Comparison of ENCODE assay signal across 7 cellular contexts in genomic region chr16:57099965-57100364, GRCh38. TPM values are rescaled to one million over a fixed set of nuclear protein-coding genes. Genes with fewer than 3 reads are reported as not detected.
A peak's percentile ranks its signal among the peaks of the same experiment; 100 is the strongest.
DNase-seq lines count a peak whose midpoint lies in the region; ATAC-seq, FAIRE-seq and TF ChIP-seq lines count a peak whose summit lies in the region.
"Not testable (repeated sequence)": the region's sequence is repeated elsewhere in the genome, so short reads cannot be mapped to it uniquely, and the experiment has no call there.

No MANE protein-coding gene starts in this region.

- H2AFZ ChIP-seq in HepG2 (ENCODE audit: low read length) = not testable (repeated sequence)

- H3K4me3 ChIP-seq in brain microvascular endothelial cell (ENCODE audit: low read depth, low read length); fibroblast of mammary gland (ENCODE audit: control insufficient read depth, low read depth, low read length); HepG2 (replicated peaks in 1 of 3; ENCODE audit: insufficient read depth in 1 of 3, low read depth in 2 of 3, low read length in 3 of 3): not testable (repeated sequence)

- not testable (repeated sequence) for H3K4me1 ChIP-seq in HepG2 (ENCODE audit: insufficient read depth, low read length)

- TF ChIP-seq POLR2A in HepG2 (IDR thresholded peaks at IDR 0.05; ENCODE audit: insufficient read depth in 1 of 2, low read depth in 2 of 2, low read length in 2 of 2) = not testable (repeated sequence)

- H3K27me3 ChIP-seq in brain microvascular endothelial cell (replicated peaks); HepG2 (ENCODE audit: control insufficient read depth in 1 of 2, insufficient read depth in 2 of 2, low read length in 2 of 2): not testable (repeated sequence)

- CTCF ChIA-PET in HepG2 (lab: Yijun Ruan, JAX; ENCODE audit: low intra/inter-chr PET ratio, low total read pairs) = not testable (repeated sequence)

- H3K36me3 Mint-ChIP-seq in T-helper 17 cell (ENCODE audit: low read depth) = not testable (repeated sequence)

- not testable (repeated sequence) for TF ChIP-seq RAD21 in HepG2 (CRISPR knock-in tag; IDR thresholded peaks at IDR 0.05)

- TF ChIP-seq CTCF in brain microvascular endothelial cell (IDR thresholded peaks at IDR 0.05; ENCODE audit: low read depth, low read length, missing control alignments); fibroblast of mammary gland (conservative IDR thresholded peaks at IDR 0.05; ENCODE audit: control insufficient read depth, insufficient read depth, low read depth, low read length); HepG2 (CRISPR knock-in tag; IDR thresholded peaks at IDR 0.05): not testable (repeated sequence)

- not testable (repeated sequence) for H3K9me3 ChIP-seq in T-helper 17 cell (ENCODE audit: control insufficient read depth, low read length, poor library complexity, severe bottlenecking); HepG2 (ENCODE audit: low read length)

- in situ Hi-C loops in brain microvascular endothelial cell (cut with HindIII; ENCODE audit: low pct_ligation_motif_present, low sequenced_read_pairs); HepG2 (cut with HindIII; ENCODE audit: extremely low pct_ligation_motif_present, low pct_unique_long_range_greater_than_20kb): not testable (repeated sequence)

- ATAC-seq in T-helper 17 cell, HepG2: not testable (repeated sequence)

- not testable (repeated sequence) for H3K4me3 Mint-ChIP-seq in T-helper 17 cell

- not testable (repeated sequence) for H3K27me3 Mint-ChIP-seq in T-helper 17 cell

- H4K20me1 ChIP-seq in HepG2 (ENCODE audit: insufficient read depth, low read length) = not testable (repeated sequence)

- intact Hi-C loops in HepG2 (cut with micrococcal nuclease; ENCODE audit: unreplicated experiment) = not testable (repeated sequence)

- not testable (repeated sequence) for H3K9ac ChIP-seq in HepG2 (ENCODE audit: insufficient read depth, low read depth, low read length)

- POLR2A ChIA-PET in HepG2 (lab: Yijun Ruan, JAX) = not testable (repeated sequence)

- not testable (repeated sequence) for H3K79me2 ChIP-seq in HepG2 (ENCODE audit: insufficient read depth, low read length)

- H3K27ac Mint-ChIP-seq in T-helper 17 cell = peak overlapping the region; percentile 27

- TF ChIP-seq EP300 in HepG2 (IDR thresholded peaks at IDR 0.05; ENCODE audit: low read depth in 2 of 2, low read length in 2 of 2); HepG2 (CRISPR knock-in tag; IDR thresholded peaks at IDR 0.05; ENCODE audit: borderline replicate concordance): not testable (repeated sequence)

- H3K4me1 Mint-ChIP-seq in T-helper 17 cell = peaks cover 14% of the 10 kb centered on the region

- peak; percentile 25 for DNase-seq in Daoy (ENCODE audit: low read depth)
- peak; percentile 20 for DNase-seq in HK-2 (ENCODE audit: unreplicated experiment)
- peak; percentile 69 for DNase-seq in MV-4-11 (lab: John Stamatoyannopoulos, UW)
- not testable (repeated sequence) for DNase-seq in T-helper 17 cell; HepG2 (ENCODE audit: low spot score)
- DNase-seq in brain microvascular endothelial cell = peak; percentile 35
- DNase-seq in fibroblast of mammary gland (ENCODE audit: low read depth) = peak; percentile 59

- not testable (repeated sequence) for BruUV-seq in HepG2 (replicated peaks; lab: Mats Ljungman, UMichigan)

- FAIRE-seq in HepG2 (lab: Jason Lieb, UNC) = not testable (repeated sequence)

- H3K36me3 ChIP-seq in brain microvascular endothelial cell (replicated peaks); HepG2 (replicated peaks in 1 of 2; ENCODE audit: control insufficient read depth in 1 of 2, insufficient read depth in 2 of 2, low read length in 2 of 2): not testable (repeated sequence)

- H3K27ac ChIP-seq in brain microvascular endothelial cell; HepG2 (ENCODE audit: extremely low read length, insufficient read depth, low read length): not testable (repeated sequence)

- 18% methylated on average over 6 of the region's 6 CpGs for WGBS in HepG2 (ENCODE audit: low lambda C conversion rate)

- not testable (repeated sequence) for H3K4me2 ChIP-seq in HepG2 (ENCODE audit: low read depth, low read length)

TF ChIP-seq in HepG2, 621 proteins besides CTCF, POLR2A, EP300 and RAD21:
- TF ChIP-seq FOSL2 (CRISPR knock-in tag; IDR thresholded peaks at IDR 0.05) (peak; percentile 69), ZMYM2 (CRISPR knock-in tag; IDR thresholded peaks at IDR 0.05) (0 out of 2 replicates have a peak, but pooled peaks have one; percentile 11)

RNA-seq across cellular contexts. Expression of gene CPNE2, which starts 7.6 kb away (rescaled TPM):
- total RNA-seq in Daoy (2014; rRNA removed; shearing (Covaris generic)) = 10.0 and 15.2 TPM in 2 replicates
- total RNA-seq in T-helper 17 cell = 1 to 10 TPM; 2.4 to 4.4 TPM
- 8.0 and 10.6 TPM in 2 replicates for total RNA-seq in HepG2 (2016; rRNA removed; fragmentation: Illumina TruSeq; extraction: Trizol)
- total RNA-seq in HepG2 (2016; cell fraction: cytosol; rRNA removed; fragmentation: Illumina TruSeq; extraction: Trizol; ENCODE audit: low read depth) = 10.8 and 13.6 TPM in 2 replicates
- total RNA-seq in HepG2 (2016; cell fraction: insoluble cytoplasmic fraction; rRNA removed; fragmentation: Illumina TruSeq; extraction: Trizol) = 8.2 and 9.0 TPM in 2 replicates
- total RNA-seq in HepG2 (2016; cell fraction: membrane; rRNA removed; fragmentation: Illumina TruSeq; extraction: Trizol) = 20.7 and 21.8 TPM in 2 replicates
- 5.8 and 6.8 TPM in 2 replicates for total RNA-seq in HepG2 (2016; cell fraction: nucleus; rRNA removed; fragmentation: Illumina TruSeq; extraction: Trizol)
- polyA plus RNA-seq in HepG2 (2011; rRNA removed) = 23.3 and 33.2 TPM in 2 replicates
- 24.9 and 25.8 TPM in 2 replicates for polyA plus RNA-seq in HepG2 (2011; cell fraction: cytosol; rRNA removed)
- polyA plus RNA-seq in HepG2 (2011; cell fraction: nucleus; rRNA removed) = 13.9 and 16.9 TPM in 2 replicates
- 6.6 and 13.1 TPM in 2 replicates for polyA plus RNA-seq in HepG2 (2012)
- polyA plus RNA-seq in HepG2 (2016; cell fraction: cytosol; fragmentation: Illumina TruSeq; extraction: Trizol; ENCODE audit: low read depth) = 21.1 and 23.1 TPM in 2 replicates
- 12.5 and 15.2 TPM in 2 replicates for polyA plus RNA-seq in HepG2 (2016; cell fraction: insoluble cytoplasmic fraction; fragmentation: Illumina TruSeq; extraction: Trizol; ENCODE audit: low read depth)
- polyA plus RNA-seq in HepG2 (2016; cell fraction: membrane; fragmentation: Illumina TruSeq; extraction: Trizol; ENCODE audit: low read depth) = 35.9 and 37.0 TPM in 2 replicates
- 13.9 and 15.0 TPM in 2 replicates for polyA plus RNA-seq in HepG2 (2016; cell fraction: nucleus; fragmentation: Illumina TruSeq; extraction: Trizol; ENCODE audit: insufficient read depth, low read depth)
- 37.9 and 50.4 TPM in 2 replicates for polyA minus RNA-seq in HepG2 (2011; rRNA and poly(A)+ RNA removed; ENCODE audit: low replicate concordance)
- 6.5 and 10.1 TPM in 2 replicates for polyA minus RNA-seq in HepG2 (2011; cell fraction: cytosol; rRNA and poly(A)+ RNA removed)
- polyA minus RNA-seq in HepG2 (2011; cell fraction: nucleus; rRNA and poly(A)+ RNA removed) = 6.3 and 10.9 TPM in 2 replicates
